In genomic region chr17:82216301-82217119, GRCh38 we compare ENCODE assay signal across 8 cellular contexts. TPM values are rescaled to one million over a fixed set of nuclear protein-coding genes. Genes with fewer than 3 reads are reported as not detected.
DNase-seq lines count a peak whose midpoint lies in the region; ATAC-seq, FAIRE-seq and TF ChIP-seq lines count a peak whose summit lies in the region.

No MANE protein-coding gene starts in this region.

- H3K4me2 ChIP-seq in BLaER1 (peak overlapping the region; percentile 56), PC-9 (peak overlapping the region; percentile 63), astrocyte (ENCODE audit: low read length) (peak overlapping the region; percentile 77)

- TF ChIP-seq POLR2A in suprapubic skin (IDR thresholded peaks at IDR 0.05): no peak

- DNase-seq in PC-9: peak; percentile 69 to 86
- DNase-seq in astrocyte (ENCODE audit: low read depth): peak; percentile 85
- DNase-seq in kidney: peak; percentile 96
- DNase-seq in suprapubic skin (ENCODE audit: low spot score in 2 of 2): peak in 1 of 2 donors; percentile 81

- H3K4me1 ChIP-seq in BLaER1: peaks cover 40% of the 10 kb centered on the region
- H3K4me1 ChIP-seq in PC-9 (replicated peaks; ENCODE audit: insufficient read depth): peaks cover 33% of the 10 kb centered on the region
- peaks cover 47% of the 10 kb centered on the region for H3K4me1 ChIP-seq in astrocyte (ENCODE audit: insufficient read depth, low read length)
- H3K4me1 ChIP-seq in kidney (ENCODE audit: control insufficient read depth in 1 of 2, insufficient read depth in 1 of 2, low read depth in 1 of 2, low read length in 2 of 2): peaks cover 5 to 29% of the 10 kb centered on the region in 2 donors
- H3K4me1 ChIP-seq in suprapubic skin: peaks cover 49% of the 10 kb centered on the region

- H3F3A ChIP-seq in PC-9 (ENCODE audit: insufficient read depth, low read depth): peaks cover 30% of the 10 kb centered on the region

- no peak overlapping the region for H2AFZ ChIP-seq in PC-9
- H2AFZ ChIP-seq in astrocyte (ENCODE audit: low read depth, low read length): peak overlapping the region; percentile 72

- no peak for TF ChIP-seq CTCF in PC-9 (conservative IDR thresholded peaks at IDR 0.05)
- TF ChIP-seq CTCF in astrocyte (IDR thresholded peaks at IDR 0.05; ENCODE audit: insufficient read depth, low read depth, low read length): no peak
- TF ChIP-seq CTCF in kidney (IDR thresholded peaks at IDR 0.05; ENCODE audit: borderline replicate concordance, extremely low read depth, insufficient read depth): no peak
- TF ChIP-seq CTCF in suprapubic skin (IDR thresholded peaks at IDR 0.05): no peak

- 31% methylated on average over 11 of the region's 17 CpGs for WGBS in suprapubic skin

- H3K36me3 Mint-ChIP-seq in astrocyte (ENCODE audit: low read depth, unreplicated experiment): no peaks in the 10 kb centered on the region

- H3K9ac ChIP-seq in BLaER1: peak overlapping the region; percentile 32
- peak overlapping the region; percentile 76 for H3K9ac ChIP-seq in astrocyte (ENCODE audit: low read length)
- H3K9ac ChIP-seq in kidney (ENCODE audit: low read length in 2 of 2): no peak overlapping the region

- intact Hi-C loops in PC-9 (cut with micrococcal nuclease; ENCODE audit: unreplicated experiment) (loop anchor here (2.0 kb wide), 1 partner anchor 14 kb away; no protein-coding TSS in a partner anchor), kidney (cut with DNase I) (no loop called here)

- no peaks in the 10 kb centered on the region for H3K27me3 Mint-ChIP-seq in astrocyte (ENCODE audit: low read depth, unreplicated experiment)

- no peaks in the 10 kb centered on the region for H3K36me3 ChIP-seq in BLaER1
- H3K36me3 ChIP-seq in PC-9 (ENCODE audit: low read depth): no peaks in the 10 kb centered on the region
- H3K36me3 ChIP-seq in astrocyte (ENCODE audit: insufficient read depth, low read length): no peaks in the 10 kb centered on the region
- H3K36me3 ChIP-seq in kidney (ENCODE audit: control insufficient read depth in 1 of 2, insufficient read depth in 2 of 2, low read length in 2 of 2): no peaks in the 10 kb centered on the region
- H3K36me3 ChIP-seq in suprapubic skin: no peaks in the 10 kb centered on the region

- no TSS peak for BruUV-seq in PC-9 (replicated peaks; lab: Mats Ljungman, UMichigan)

- TF ChIP-seq EP300 in suprapubic skin (IDR thresholded peaks at IDR 0.05): no peak

- peak overlapping the region; percentile 59 for H3K27ac ChIP-seq in BLaER1
- peak overlapping the region; percentile 92 for H3K27ac ChIP-seq in PC-9
- H3K27ac ChIP-seq in astrocyte (ENCODE audit: low read depth, low read length): peak overlapping the region; percentile 93
- H3K27ac ChIP-seq in kidney (ENCODE audit: low read depth in 2 of 2, low read length in 2 of 2): peak overlapping the region; percentile 90 to 94
- peak overlapping the region; percentile 43 for H3K27ac ChIP-seq in suprapubic skin

- H3K79me2 ChIP-seq in PC-9 (ENCODE audit: low read depth): peaks cover 6% of the 10 kb centered on the region
- peaks cover 5% of the 10 kb centered on the region for H3K79me2 ChIP-seq in astrocyte (ENCODE audit: insufficient read depth, low read length)

- H3K9me2 ChIP-seq in PC-9 (ENCODE audit: insufficient read depth): no peaks in the 10 kb centered on the region

- H4K20me1 ChIP-seq in BLaER1 (no peaks in the 10 kb centered on the region), PC-9 (ENCODE audit: insufficient read depth) (no peaks in the 10 kb centered on the region), astrocyte (ENCODE audit: insufficient read depth, low read length) (no peaks in the 10 kb centered on the region)

- ATAC-seq in GM21381 (IDR thresholded peaks at IDR 0.05; ENCODE audit: unreplicated experiment) (peak; percentile 41), HG03039 (IDR thresholded peaks at IDR 0.05; ENCODE audit: unreplicated experiment) (no peak), GM21576 (IDR thresholded peaks at IDR 0.05; ENCODE audit: unreplicated experiment) (no peak)

- POLR2A ChIA-PET in PC-9 (lab: Charles Lee; ENCODE audit: unreplicated experiment): no interaction called here

- peak overlapping the region; percentile 84 for H3K27ac Mint-ChIP-seq in astrocyte (ENCODE audit: unreplicated experiment)

- peaks cover 14% of the 10 kb centered on the region for H3K4me1 Mint-ChIP-seq in astrocyte (ENCODE audit: low read depth, unreplicated experiment)

- H3K9me3 ChIP-seq in BLaER1: no peaks in the 10 kb centered on the region
- H3K9me3 ChIP-seq in PC-9 (ENCODE audit: insufficient read depth, low read depth): no peaks in the 10 kb centered on the region
- no peaks in the 10 kb centered on the region for H3K9me3 ChIP-seq in astrocyte (ENCODE audit: insufficient read depth, low read depth, low read length)
- no peaks in the 10 kb centered on the region for H3K9me3 ChIP-seq in kidney (ENCODE audit: control insufficient read depth in 1 of 2, low read length in 2 of 2)
- H3K9me3 ChIP-seq in suprapubic skin: no peaks in the 10 kb centered on the region

- H3K9me3 Mint-ChIP-seq in astrocyte (ENCODE audit: unreplicated experiment): no peaks in the 10 kb centered on the region

- no peak overlapping the region for H3K4me3 Mint-ChIP-seq in astrocyte (ENCODE audit: unreplicated experiment)

- peaks cover 9% of the 10 kb centered on the region; the same call in 1 of the 2 replicates for H3K27me3 ChIP-seq in BLaER1
- H3K27me3 ChIP-seq in PC-9 (ENCODE audit: insufficient read depth, low read depth): no peaks in the 10 kb centered on the region
- H3K27me3 ChIP-seq in astrocyte (ENCODE audit: insufficient read depth, low read length): no peaks in the 10 kb centered on the region
- no peaks in the 10 kb centered on the region for H3K27me3 ChIP-seq in suprapubic skin

- no peak for FAIRE-seq in astrocyte (lab: Jason Lieb, UNC)
- FAIRE-seq in kidney (lab: Jason Lieb, UNC): no peak

- H3K4me3 ChIP-seq in BLaER1: no peak overlapping the region
- peak overlapping the region; percentile 11; the same call in 1 of the 2 replicates for H3K4me3 ChIP-seq in PC-9
- peak overlapping the region; percentile 28 for H3K4me3 ChIP-seq in astrocyte (ENCODE audit: insufficient read depth, low read depth, low read length)
- no peak overlapping the region for H3K4me3 ChIP-seq in kidney (ENCODE audit: low read length in 2 of 2)
- H3K4me3 ChIP-seq in suprapubic skin: no peak overlapping the region

- CTCF ChIA-PET in PC-9 (lab: Charles Lee): no interaction called here

RNA-seq across cellular contexts. Expression of gene CCDC57, which starts 3.9 kb away (rescaled TPM):
- total RNA-seq in PC-9 (2021): 138 and 140 TPM in 2 replicates
- total RNA-seq in astrocyte: 19.9 and 20.4 TPM in 2 replicates
- total RNA-seq in kidney: 79.4 TPM
- 46.7 TPM for polyA plus RNA-seq in kidney (ENCODE audit: insufficient read depth, low read depth, low replicate concordance)
- 10 to 100 TPM; 16.1 to 29.8 (median 20.3) TPM for total RNA-seq in suprapubic skin

RNA-seq across cellular contexts. Expression of gene SLC16A3, which starts 12.3 kb away (rescaled TPM):
- total RNA-seq in PC-9 (2021) (157 and 198 TPM in 2 replicates), astrocyte (292 and 385 TPM in 2 replicates), kidney (85.7 TPM), suprapubic skin (1 to 10 TPM; 3.6 to 7.6 (median 4.5) TPM)
- polyA plus RNA-seq in kidney (ENCODE audit: insufficient read depth, low read depth, low replicate concordance): 28.8 TPM

RNA-seq across cellular contexts. Expression of gene CSNK1D, which starts 57.0 kb away (rescaled TPM):
- total RNA-seq in PC-9 (2021): 151 and 181 TPM in 2 replicates
- total RNA-seq in astrocyte: 146 and 153 TPM in 2 replicates
- 160 TPM for total RNA-seq in kidney
- 69.7 TPM for polyA plus RNA-seq in kidney (ENCODE audit: insufficient read depth, low read depth, low replicate concordance)
- 100 to 1,000 TPM in 1 of 4 donors, 10 to 100 TPM in 3; 52.3 to 142 (median 58.8) TPM for total RNA-seq in suprapubic skin

Comparison
In these comparisons a context has a peak if more than half of its experiments do, and no peak if none do; other contexts are left out.
1. H3K27ac ChIP-seq: peak in every context shown above with its lines; median percentile 93 in astrocyte; 92 in PC-9; 92 in kidney; 59 in BLaER1; 43 in suprapubic skin.
2. H3K4me3 ChIP-seq: peak in PC-9 (single experiment) and astrocyte (single experiment); none in BLaER1 (single experiment), kidney (0 of 2) and suprapubic skin (single experiment).
3. H3K9ac ChIP-seq: peak in BLaER1 (single experiment) and astrocyte (single experiment); none in kidney (0 of 2).
4. RNA of gene SLC16A3, which starts 12.3 kb away (total RNA-seq): 292 to 385 TPM in astrocyte, 157 to 198 TPM in PC-9 and 85.7 TPM in kidney (single experiment); 3.6 to 7.6 TPM in suprapubic skin; every median in the first group is over 10 times any median in the second.
5. Peak in every context shown above with its lines, with median percentiles within 50 percentile points of each other: H3K4me2 ChIP-seq.